ENCODE assay signal across 2 cellular contexts in the genomic region with DNA sequence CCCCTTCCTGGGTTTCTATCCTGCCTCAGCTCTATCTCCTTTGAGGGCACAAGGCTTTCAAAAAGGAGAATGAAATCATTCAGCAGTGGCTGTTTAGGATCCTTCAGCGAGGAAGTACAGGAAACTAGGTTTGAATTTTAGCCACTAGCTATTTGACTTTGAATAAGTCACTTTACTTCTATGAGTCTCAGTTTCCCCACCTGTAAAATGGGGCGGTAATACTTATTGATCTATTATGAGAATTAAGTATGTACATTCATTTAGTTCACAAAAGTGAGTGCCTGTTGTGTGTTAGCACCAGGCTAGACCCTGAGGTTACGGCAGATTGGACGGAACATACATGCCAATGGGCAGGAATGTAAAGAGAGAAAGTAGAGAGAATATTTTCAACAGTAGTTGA.
TF ChIP-seq lines count a peak whose summit lies in the region.

No MANE protein-coding gene starts in this region.

TF ChIP-seq in GM23338, 12 proteins besides CTCF, POLR2A, EP300 and RAD21 (continues in another document):
- TF ChIP-seq CREB1 (CRISPR knock-in tag; IDR thresholded peaks at IDR 0.05; ENCODE audit: low read depth) (no peak), STAT1 (IDR thresholded peaks at IDR 0.05; ENCODE audit: unreplicated experiment) (no peak), EZH2 (IDR thresholded peaks at IDR 0.05; ENCODE audit: low read depth, unreplicated experiment) (no peak), EZH2phosphoT487 (IDR thresholded peaks at IDR 0.05; ENCODE audit: unreplicated experiment) (no peak), NANOG (IDR thresholded peaks at IDR 0.05; ENCODE audit: borderline replicate concordance) (no peak), POLR2AphosphoS5 (IDR thresholded peaks at IDR 0.05; ENCODE audit: low read depth) (no peak), JUNB (IDR thresholded peaks at IDR 0.05; ENCODE audit: unreplicated experiment) (no peak)
- TF ChIP-seq, protein P1, sequence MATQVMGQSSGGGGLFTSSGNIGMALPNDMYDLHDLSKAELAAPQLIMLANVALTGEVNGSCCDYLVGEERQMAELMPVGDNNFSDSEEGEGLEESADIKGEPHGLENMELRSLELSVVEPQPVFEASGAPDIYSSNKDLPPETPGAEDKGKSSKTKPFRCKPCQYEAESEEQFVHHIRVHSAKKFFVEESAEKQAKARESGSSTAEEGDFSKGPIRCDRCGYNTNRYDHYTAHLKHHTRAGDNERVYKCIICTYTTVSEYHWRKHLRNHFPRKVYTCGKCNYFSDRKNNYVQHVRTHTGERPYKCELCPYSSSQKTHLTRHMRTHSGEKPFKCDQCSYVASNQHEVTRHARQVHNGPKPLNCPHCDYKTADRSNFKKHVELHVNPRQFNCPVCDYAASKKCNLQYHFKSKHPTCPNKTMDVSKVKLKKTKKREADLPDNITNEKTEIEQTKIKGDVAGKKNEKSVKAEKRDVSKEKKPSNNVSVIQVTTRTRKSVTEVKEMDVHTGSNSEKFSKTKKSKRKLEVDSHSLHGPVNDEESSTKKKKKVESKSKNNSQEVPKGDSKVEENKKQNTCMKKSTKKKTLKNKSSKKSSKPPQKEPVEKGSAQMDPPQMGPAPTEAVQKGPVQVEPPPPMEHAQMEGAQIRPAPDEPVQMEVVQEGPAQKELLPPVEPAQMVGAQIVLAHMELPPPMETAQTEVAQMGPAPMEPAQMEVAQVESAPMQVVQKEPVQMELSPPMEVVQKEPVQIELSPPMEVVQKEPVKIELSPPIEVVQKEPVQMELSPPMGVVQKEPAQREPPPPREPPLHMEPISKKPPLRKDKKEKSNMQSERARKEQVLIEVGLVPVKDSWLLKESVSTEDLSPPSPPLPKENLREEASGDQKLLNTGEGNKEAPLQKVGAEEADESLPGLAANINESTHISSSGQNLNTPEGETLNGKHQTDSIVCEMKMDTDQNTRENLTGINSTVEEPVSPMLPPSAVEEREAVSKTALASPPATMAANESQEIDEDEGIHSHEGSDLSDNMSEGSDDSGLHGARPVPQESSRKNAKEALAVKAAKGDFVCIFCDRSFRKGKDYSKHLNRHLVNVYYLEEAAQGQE (IDR thresholded peaks at IDR 0.05; ENCODE audit: unreplicated experiment) = no peak
- TF ChIP-seq, protein P2, sequence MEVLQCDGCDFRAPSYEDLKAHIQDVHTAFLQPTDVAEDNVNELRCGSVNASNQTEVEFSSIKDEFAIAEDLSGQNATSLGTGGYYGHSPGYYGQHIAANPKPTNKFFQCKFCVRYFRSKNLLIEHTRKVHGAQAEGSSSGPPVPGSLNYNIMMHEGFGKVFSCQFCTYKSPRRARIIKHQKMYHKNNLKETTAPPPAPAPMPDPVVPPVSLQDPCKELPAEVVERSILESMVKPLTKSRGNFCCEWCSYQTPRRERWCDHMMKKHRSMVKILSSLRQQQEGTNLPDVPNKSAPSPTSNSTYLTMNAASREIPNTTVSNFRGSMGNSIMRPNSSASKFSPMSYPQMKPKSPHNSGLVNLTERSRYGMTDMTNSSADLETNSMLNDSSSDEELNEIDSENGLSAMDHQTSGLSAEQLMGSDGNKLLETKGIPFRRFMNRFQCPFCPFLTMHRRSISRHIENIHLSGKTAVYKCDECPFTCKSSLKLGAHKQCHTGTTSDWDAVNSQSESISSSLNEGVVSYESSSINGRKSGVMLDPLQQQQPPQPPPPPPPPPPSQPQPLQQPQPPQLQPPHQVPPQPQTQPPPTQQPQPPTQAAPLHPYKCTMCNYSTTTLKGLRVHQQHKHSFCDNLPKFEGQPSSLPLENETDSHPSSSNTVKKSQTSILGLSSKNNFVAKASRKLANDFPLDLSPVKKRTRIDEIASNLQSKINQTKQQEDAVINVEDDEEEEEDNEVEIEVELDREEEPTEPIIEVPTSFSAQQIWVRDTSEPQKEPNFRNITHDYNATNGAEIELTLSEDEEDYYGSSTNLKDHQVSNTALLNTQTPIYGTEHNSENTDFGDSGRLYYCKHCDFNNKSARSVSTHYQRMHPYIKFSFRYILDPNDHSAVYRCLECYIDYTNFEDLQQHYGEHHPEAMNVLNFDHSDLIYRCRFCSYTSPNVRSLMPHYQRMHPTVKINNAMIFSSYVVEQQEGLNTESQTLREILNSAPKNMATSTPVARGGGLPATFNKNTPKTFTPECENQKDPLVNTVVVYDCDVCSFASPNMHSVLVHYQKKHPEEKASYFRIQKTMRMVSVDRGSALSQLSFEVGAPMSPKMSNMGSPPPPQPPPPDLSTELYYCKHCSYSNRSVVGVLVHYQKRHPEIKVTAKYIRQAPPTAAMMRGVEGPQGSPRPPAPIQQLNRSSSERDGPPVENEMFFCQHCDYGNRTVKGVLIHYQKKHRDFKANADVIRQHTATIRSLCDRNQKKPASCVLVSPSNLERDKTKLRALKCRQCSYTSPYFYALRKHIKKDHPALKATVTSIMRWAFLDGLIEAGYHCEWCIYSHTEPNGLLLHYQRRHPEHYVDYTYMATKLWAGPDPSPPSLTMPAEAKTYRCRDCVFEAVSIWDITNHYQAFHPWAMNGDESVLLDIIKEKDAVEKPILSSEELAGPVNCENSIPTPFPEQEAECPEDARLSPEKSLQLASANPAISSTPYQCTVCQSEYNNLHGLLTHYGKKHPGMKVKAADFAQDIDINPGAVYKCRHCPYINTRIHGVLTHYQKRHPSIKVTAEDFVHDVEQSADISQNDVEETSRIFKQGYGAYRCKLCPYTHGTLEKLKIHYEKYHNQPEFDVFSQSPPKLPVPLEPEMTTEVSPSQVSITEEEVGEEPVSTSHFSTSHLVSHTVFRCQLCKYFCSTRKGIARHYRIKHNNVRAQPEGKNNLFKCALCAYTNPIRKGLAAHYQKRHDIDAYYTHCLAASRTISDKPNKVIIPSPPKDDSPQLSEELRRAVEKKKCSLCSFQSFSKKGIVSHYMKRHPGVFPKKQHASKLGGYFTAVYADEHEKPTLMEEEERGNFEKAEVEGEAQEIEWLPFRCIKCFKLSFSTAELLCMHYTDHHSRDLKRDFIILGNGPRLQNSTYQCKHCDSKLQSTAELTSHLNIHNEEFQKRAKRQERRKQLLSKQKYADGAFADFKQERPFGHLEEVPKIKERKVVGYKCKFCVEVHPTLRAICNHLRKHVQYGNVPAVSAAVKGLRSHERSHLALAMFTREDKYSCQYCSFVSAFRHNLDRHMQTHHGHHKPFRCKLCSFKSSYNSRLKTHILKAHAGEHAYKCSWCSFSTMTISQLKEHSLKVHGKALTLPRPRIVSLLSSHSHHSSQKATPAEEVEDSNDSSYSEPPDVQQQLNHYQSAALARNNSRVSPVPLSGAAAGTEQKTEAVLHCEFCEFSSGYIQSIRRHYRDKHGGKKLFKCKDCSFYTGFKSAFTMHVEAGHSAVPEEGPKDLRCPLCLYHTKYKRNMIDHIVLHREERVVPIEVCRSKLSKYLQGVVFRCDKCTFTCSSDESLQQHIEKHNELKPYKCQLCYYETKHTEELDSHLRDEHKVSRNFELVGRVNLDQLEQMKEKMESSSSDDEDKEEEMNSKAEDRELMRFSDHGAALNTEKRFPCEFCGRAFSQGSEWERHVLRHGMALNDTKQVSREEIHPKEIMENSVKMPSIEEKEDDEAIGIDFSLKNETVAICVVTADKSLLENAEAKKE (CRISPR knock-in tag; IDR thresholded peaks at IDR 0.05) = no peak
- TF ChIP-seq, protein P3, sequence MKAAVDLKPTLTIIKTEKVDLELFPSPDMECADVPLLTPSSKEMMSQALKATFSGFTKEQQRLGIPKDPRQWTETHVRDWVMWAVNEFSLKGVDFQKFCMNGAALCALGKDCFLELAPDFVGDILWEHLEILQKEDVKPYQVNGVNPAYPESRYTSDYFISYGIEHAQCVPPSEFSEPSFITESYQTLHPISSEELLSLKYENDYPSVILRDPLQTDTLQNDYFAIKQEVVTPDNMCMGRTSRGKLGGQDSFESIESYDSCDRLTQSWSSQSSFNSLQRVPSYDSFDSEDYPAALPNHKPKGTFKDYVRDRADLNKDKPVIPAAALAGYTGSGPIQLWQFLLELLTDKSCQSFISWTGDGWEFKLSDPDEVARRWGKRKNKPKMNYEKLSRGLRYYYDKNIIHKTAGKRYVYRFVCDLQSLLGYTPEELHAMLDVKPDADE (IDR thresholded peaks at IDR 0.05) = no peak

TF ChIP-seq in H1, 55 proteins besides CTCF, POLR2A, EP300 and RAD21:
- no peak for TF ChIP-seq HDAC2 (IDR thresholded peaks at IDR 0.05; ENCODE audit: borderline replicate concordance in 1 of 2, low read depth in 2 of 2, low read length in 2 of 2)
- TF ChIP-seq SIN3A (conservative IDR thresholded peaks at IDR 0.05 in 1 of 2, IDR thresholded peaks at IDR 0.05 in 1 of 2; ENCODE audit: low read depth in 1 of 2, low read length in 2 of 2) = no peak
- 0 out of 2 replicates have a peak, but pooled peaks have one; percentile 26 for TF ChIP-seq KDM1A (IDR thresholded peaks at IDR 0.05; ENCODE audit: borderline replicate concordance, low read length)
- TF ChIP-seq POLR2AphosphoS5 (IDR thresholded peaks at IDR 0.05; ENCODE audit: low read depth, low read length) = 0 out of 2 replicates have a peak, but pooled peaks have one; percentile 39
- TF ChIP-seq JUN (IDR thresholded peaks at IDR 0.05; ENCODE audit: low read depth, low read length) = no peak
- TF ChIP-seq, protein P4, sequence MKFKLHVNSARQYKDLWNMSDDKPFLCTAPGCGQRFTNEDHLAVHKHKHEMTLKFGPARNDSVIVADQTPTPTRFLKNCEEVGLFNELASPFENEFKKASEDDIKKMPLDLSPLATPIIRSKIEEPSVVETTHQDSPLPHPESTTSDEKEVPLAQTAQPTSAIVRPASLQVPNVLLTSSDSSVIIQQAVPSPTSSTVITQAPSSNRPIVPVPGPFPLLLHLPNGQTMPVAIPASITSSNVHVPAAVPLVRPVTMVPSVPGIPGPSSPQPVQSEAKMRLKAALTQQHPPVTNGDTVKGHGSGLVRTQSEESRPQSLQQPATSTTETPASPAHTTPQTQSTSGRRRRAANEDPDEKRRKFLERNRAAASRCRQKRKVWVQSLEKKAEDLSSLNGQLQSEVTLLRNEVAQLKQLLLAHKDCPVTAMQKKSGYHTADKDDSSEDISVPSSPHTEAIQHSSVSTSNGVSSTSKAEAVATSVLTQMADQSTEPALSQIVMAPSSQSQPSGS (IDR thresholded peaks at IDR 0.05; ENCODE audit: low read length) = no peak
- TF ChIP-seq RNF2 (IDR thresholded peaks at IDR 0.05; ENCODE audit: borderline replicate concordance, low read depth, low read length, missing control alignments, poor library complexity, severe bottlenecking) = no peak
